ENCODE assay signal across 33 cellular contexts in genomic region chr9:98302938-98303337, GRCh38.
"Had no signal": no experiment of that assay in that cellular context is flagged by ENCODE, and none has a peak within 500 bp of the region (broad histone marks: within the 10 kb centered on the region; RNA-seq: fewer than 3 reads in every experiment).

No MANE protein-coding gene starts in this region.

- H3K9me3 ChIP-seq: ascending aorta, body of pancreas, breast epithelium, MG63, Peyer's patch, SJCRH30 had no signal

- H3K27ac ChIP-seq: ascending aorta, body of pancreas, breast epithelium, Peyer's patch, SJCRH30, SK-N-MC had no signal

- H3K36me3 ChIP-seq: ascending aorta, breast epithelium, MG63, Peyer's patch, SJCRH30 had no signal

- H3K27me3 ChIP-seq: ascending aorta, body of pancreas, breast epithelium, MG63, Peyer's patch had no signal

- H3K4me3 ChIP-seq: ascending aorta, body of pancreas, breast epithelium, MG63, Peyer's patch, SJCRH30, SK-N-MC had no signal

- H3K4me1 ChIP-seq: ascending aorta, body of pancreas, breast epithelium, Peyer's patch, SJCRH30 had no signal

- ATAC-seq: activated CD4-positive, alpha-beta T cell treated with anti-CD3 and anti-CD28 coated beads for 36 hours; activated CD4-positive, CD25-positive, alpha-beta regulatory T cell treated with anti-CD3 and anti-CD28 coated beads, Interleukin-2, amount 50 U/mL, for 24 hours; activated CD8-positive, alpha-beta T cell treated with anti-CD3 and anti-CD28 coated beads, Interleukin-2, amount 10 ng/mL, durations not matched to agents 7 days and 5 days; body of pancreas; PC-3; WTC11 had no signal

- DNase-seq: activated CD4-positive, alpha-beta T cell treated with anti-CD3 and anti-CD28 coated beads for 36 hours; activated CD4-positive, alpha-beta T cell treated with anti-CD3 and anti-CD28 coated beads, Interleukin-2, amount 10 ng/mL, durations not matched to agents 7 days and 5 days; activated CD4-positive, alpha-beta T cell treated with anti-CD3 and anti-CD28 coated beads, Interleukin-2, amount 50 U/mL, for 48 hours; activated CD8-positive, alpha-beta T cell treated with anti-CD3 and anti-CD28 coated beads, Interleukin-2, amount 10 ng/mL, durations not matched to agents 7 days and 5 days; activated gamma-delta T cell; activated naive CD4-positive, alpha-beta T cell treated with Interleukin-2 at 50 U/mL for 16 hours; activated naive CD8-positive, alpha-beta T cell treated with anti-CD3 and anti-CD28 coated beads, Interleukin-2, amount 10 ng/mL, durations not matched to agents 7 days and 5 days; activated T-cell treated with anti-CD3 and anti-CD28 coated beads, Interleukin-2, amount 50 U/mL, for 24 hours; body of pancreas; Kasumi-1; KG1; MG63; NCI-H1048; NCI-H1105 treated with DMSO at 0.1 percent for 48 hours; NCI-H1436; NCI-H1694; NCI-H1930; NCI-H2081 treated with DMSO at 0.1 percent for 48 hours; NCI-H226; NCI-H524 treated with DMSO at 0.1 percent for 48 hours; NCI-H748 treated with DMSO at 0.1 percent for 48 hours; NK-92 treated with Interleukin-12 subunit alpha and Interleukin-12 subunit beta, amount 100 ng/mL, for 24 hours; PC-3; Peyer's patch; SHP77; T1000 had no signal

- FAIRE-seq: TTC549 had no signal
